Comparison of ENCODE assay signal across 8 cellular contexts in the genomic region with DNA sequence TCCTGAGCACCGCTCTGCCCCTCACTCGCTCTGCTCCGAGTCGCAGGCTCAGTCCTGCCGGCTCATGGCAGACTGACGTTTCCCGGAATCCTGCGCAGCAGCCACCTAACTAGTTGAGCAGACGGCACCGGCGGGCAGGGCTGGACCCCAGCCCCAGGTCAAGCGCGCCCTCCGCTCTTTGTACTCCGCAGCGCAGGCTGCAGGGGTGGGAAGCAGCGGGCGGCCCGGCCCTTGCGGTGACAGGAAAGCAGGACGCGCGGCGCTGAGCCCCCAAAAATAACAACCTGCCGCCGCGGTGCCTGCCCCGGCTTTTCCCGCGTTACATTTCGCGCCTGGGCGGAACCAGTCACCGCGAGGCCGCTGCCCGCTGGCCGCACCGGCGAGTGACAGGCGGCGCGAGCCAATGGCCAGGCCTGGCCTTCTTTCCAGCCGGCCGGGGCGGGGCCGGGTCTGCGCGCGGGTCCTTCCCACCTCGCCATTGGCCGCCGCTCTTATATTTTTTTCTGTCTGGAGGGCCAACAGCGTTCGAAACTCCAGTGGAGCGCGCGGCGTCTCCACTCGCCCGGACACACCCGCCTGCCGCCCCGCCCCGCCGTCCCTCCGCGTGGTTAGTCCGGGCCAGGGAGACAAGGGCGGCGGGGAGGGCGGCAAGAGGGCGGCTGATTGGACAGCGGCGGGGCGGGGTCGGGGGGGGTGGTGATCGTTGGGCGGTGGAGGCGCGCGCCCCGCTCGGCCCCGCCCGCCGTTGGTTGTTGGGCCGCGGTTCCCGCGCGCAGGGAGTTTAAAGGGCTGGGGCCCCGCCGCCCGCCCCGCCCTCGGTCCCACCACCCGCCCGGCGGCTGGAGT. TPM values are rescaled to one million over a fixed set of nuclear protein-coding genes. Genes with fewer than 3 reads are reported as not detected.
A peak's percentile ranks its signal among the peaks of the same experiment; 100 is the strongest.
DNase-seq lines count a peak whose midpoint lies in the region; ATAC-seq and TF ChIP-seq lines count a peak whose summit lies in the region.

A gene (minus strand): TSS at position 297 of the 846 bp plus-strand sequence. CDS start 338 bp downstream, outside the sequence.

- ATAC-seq in GM21526 (IDR thresholded peaks at IDR 0.05; ENCODE audit: low FRiP score, unreplicated experiment) = peak; percentile 59

- H3K79me2 ChIP-seq in OCI-LY1 (ENCODE audit: insufficient read depth, low read length) = peaks cover 36% of the 10 kb centered on the region

- no peaks in the 10 kb centered on the region for H4K20me1 ChIP-seq in OCI-LY1 (ENCODE audit: insufficient read depth, low read length)

- peaks cover 50% of the 10 kb centered on the region for H3K4me1 ChIP-seq in OCI-LY1 (ENCODE audit: insufficient read depth, low read length, severe bottlenecking)

- H3K9me2 ChIP-seq in OCI-LY1 (ENCODE audit: low read depth, low read length) = no peaks in the 10 kb centered on the region

- H3K4me3 ChIP-seq in OCI-LY1 (ENCODE audit: low read depth, low read length, poor library complexity, severe bottlenecking) = peak within 1 kb of the TSS; percentile 95

- no peaks in the 10 kb centered on the region for H3K9me3 ChIP-seq in OCI-LY1 (ENCODE audit: low read length)

- no peaks in the 10 kb centered on the region for H3K27me3 ChIP-seq in OCI-LY1 (ENCODE audit: insufficient read depth, low read length)

- peak within 1 kb of the TSS; percentile 99 for H3K9ac ChIP-seq in OCI-LY1 (ENCODE audit: low read length)

- no peak for TF ChIP-seq CTCF in OCI-LY1 (IDR thresholded peaks at IDR 0.05; ENCODE audit: low read length)

- peak within 1 kb of the TSS; percentile 97 for H3K4me2 ChIP-seq in OCI-LY1 (ENCODE audit: low read length)

- H2AFZ ChIP-seq in OCI-LY1 (ENCODE audit: low read length) = no peak within 1 kb of the TSS

- in situ Hi-C loops in endometrial microvascular endothelial cells (cut with HindIII; ENCODE audit: inconsistent ontology term, low pct_unique_long_range_greater_than_20kb, low sequenced_read_pairs) = no loop called here

- H3K27ac ChIP-seq in OCI-LY1 (ENCODE audit: low read depth, low read length, poor library complexity, severe bottlenecking) = peak within 1 kb of the TSS; percentile 94

- DNase-seq in DMS 273 (lab: John Stamatoyannopoulos, UW; ENCODE audit: unreplicated experiment) (peak; percentile 98), HuH-7 (ENCODE audit: low spot score) (peak; percentile 87), middle frontal gyrus (ENCODE audit: extremely low spot score, low spot score) (peak; percentile 94)
- peak; percentile 89 for DNase-seq in activated CD8-positive, alpha-beta memory T cell treated with anti-CD3 and anti-CD28 coated beads, Interleukin-2, amount 50 U/mL, for 4 hours
- peak; percentile 80 to 84 for DNase-seq in stimulated activated CD8-positive, alpha-beta memory T cell treated with anti-CD3 and anti-CD28 coated beads, Interleukin-2, amount 100 ng/mL, for 1 hour (ENCODE audit: low read depth in 2 of 2)

- peaks cover 14% of the 10 kb centered on the region for H3K36me3 ChIP-seq in OCI-LY1 (ENCODE audit: insufficient read depth, low read length)

- peaks cover 4% of the 10 kb centered on the region; the same call in 1 of the 2 replicates for H3F3A ChIP-seq in OCI-LY1 (ENCODE audit: insufficient read depth, low read length)

RNA-seq across cellular contexts. Expression of the gene that starts here (rescaled TPM):
- 11.1 TPM for total RNA-seq in endometrial microvascular endothelial cells (ENCODE audit: inconsistent ontology term)

Comparison
In these comparisons a context has a peak if more than half of its experiments do, and no peak if none do; other contexts are left out.
1. Peak in every context shown above with its lines: DNase-seq, ATAC-seq, H3K4me3 ChIP-seq and H3K27ac ChIP-seq.